Comparison of ENCODE assay signal across 1 cellular context in genomic region chr5:149551227-149552037, GRCh38.
TF ChIP-seq lines count a peak whose summit lies in the region.

TSS of gene CSNK1A1 (minus strand) at chr5:149551439. CDS start at chr5:149550964, 475 bp downstream.

TF ChIP-seq in HEK293, 187 proteins besides CTCF, POLR2A, EP300 and RAD21 (continued from another document):
- TF ChIP-seq ZBTB10 (tag by site-specific recombination; IDR thresholded peaks at IDR 0.05) (no peak), ZNF121 (tag by site-specific recombination; IDR thresholded peaks at IDR 0.05) (no peak), ZNF423 (tag by site-specific recombination; IDR thresholded peaks at IDR 0.05) (no peak), ZNF701 (tag by site-specific recombination; IDR thresholded peaks at IDR 0.05) (no peak), ZNF404 (tag by site-specific recombination; IDR thresholded peaks at IDR 0.05) (no peak), ZNF148 (tag by site-specific recombination; IDR thresholded peaks at IDR 0.05; ENCODE audit: borderline replicate concordance) (no peak), ZNF175 (tag by site-specific recombination; IDR thresholded peaks at IDR 0.05) (no peak), ZNF514 (tag by site-specific recombination; IDR thresholded peaks at IDR 0.05) (no peak), PRDM10 (tag by site-specific recombination; IDR thresholded peaks at IDR 0.05) (peak; percentile 92), KLF8 (tag by site-specific recombination; IDR thresholded peaks at IDR 0.05) (peak; percentile 54; the same call in 1 of the 2 replicates), EGR2 (tag by site-specific recombination; IDR thresholded peaks at IDR 0.05; ENCODE audit: low read depth) (peak; percentile 71), ZSCAN23 (tag by site-specific recombination; IDR thresholded peaks at IDR 0.05) (no peak), ZEB2 (tag by site-specific recombination; IDR thresholded peaks at IDR 0.05) (peak; percentile 100), GLIS1 (tag by site-specific recombination; IDR thresholded peaks at IDR 0.05) (peak; percentile 56), ZIC2 (tag by site-specific recombination; IDR thresholded peaks at IDR 0.05) (peak; percentile 61; the same call in 1 of the 2 replicates), ZNF211 (tag by site-specific recombination; IDR thresholded peaks at IDR 0.05; ENCODE audit: low read depth) (no peak), TRIM28 (IDR thresholded peaks at IDR 0.05; ENCODE audit: borderline replicate concordance, low read length) (no peak), ZNF146 (tag by site-specific recombination; IDR thresholded peaks at IDR 0.05) (no peak), ZNF692 (tag by site-specific recombination; IDR thresholded peaks at IDR 0.05) (peak; percentile 74), ZNF510 (tag by site-specific recombination; IDR thresholded peaks at IDR 0.05; ENCODE audit: insufficient replicate concordance) (no peak), ZXDB (tag by site-specific recombination; IDR thresholded peaks at IDR 0.05) (peak; percentile 76), GLIS2 (tag by site-specific recombination; IDR thresholded peaks at IDR 0.05) (peak; percentile 75; the same call in 1 of the 2 replicates), ZNF248 (tag by site-specific recombination; IDR thresholded peaks at IDR 0.05) (no peak), ZBTB7A (tag by site-specific recombination; IDR thresholded peaks at IDR 0.05; ENCODE audit: low read depth) (no peak), PRDM4 (tag by site-specific recombination; IDR thresholded peaks at IDR 0.05) (no peak), ZNF335 (tag by site-specific recombination; conservative IDR thresholded peaks at IDR 0.05) (peak; percentile 85), ZNF549 (tag by site-specific recombination; IDR thresholded peaks at IDR 0.05) (no peak), ZNF184 (tag by site-specific recombination; IDR thresholded peaks at IDR 0.05) (0 out of 2 replicates have a peak, but pooled peaks have one; percentile 70), ZNF548 (tag by site-specific recombination; IDR thresholded peaks at IDR 0.05) (no peak), ZSCAN18 (tag by site-specific recombination; IDR thresholded peaks at IDR 0.05) (no peak), ZFP41 (tag by site-specific recombination; IDR thresholded peaks at IDR 0.05; ENCODE audit: borderline replicate concordance) (no peak), HOXD13 (CRISPR knock-in tag; IDR thresholded peaks at IDR 0.05; ENCODE audit: borderline replicate concordance) (no peak), ZNF274 (IDR thresholded peaks at IDR 0.05; ENCODE audit: low read length) (no peak), ZNF274 (tag by site-specific recombination; IDR thresholded peaks at IDR 0.05; ENCODE audit: borderline replicate concordance) (no peak), ZNF473 (tag by site-specific recombination; IDR thresholded peaks at IDR 0.05) (no peak), ZNF169 (tag by site-specific recombination; IDR thresholded peaks at IDR 0.05) (no peak), ZNF391 (tag by site-specific recombination; IDR thresholded peaks at IDR 0.05; ENCODE audit: borderline replicate concordance, low read depth) (peak; percentile 54; the same call in 1 of the 2 replicates), MYNN (tag by site-specific recombination; IDR thresholded peaks at IDR 0.05; ENCODE audit: borderline replicate concordance) (no peak)
- TF ChIP-seq, protein P1, sequence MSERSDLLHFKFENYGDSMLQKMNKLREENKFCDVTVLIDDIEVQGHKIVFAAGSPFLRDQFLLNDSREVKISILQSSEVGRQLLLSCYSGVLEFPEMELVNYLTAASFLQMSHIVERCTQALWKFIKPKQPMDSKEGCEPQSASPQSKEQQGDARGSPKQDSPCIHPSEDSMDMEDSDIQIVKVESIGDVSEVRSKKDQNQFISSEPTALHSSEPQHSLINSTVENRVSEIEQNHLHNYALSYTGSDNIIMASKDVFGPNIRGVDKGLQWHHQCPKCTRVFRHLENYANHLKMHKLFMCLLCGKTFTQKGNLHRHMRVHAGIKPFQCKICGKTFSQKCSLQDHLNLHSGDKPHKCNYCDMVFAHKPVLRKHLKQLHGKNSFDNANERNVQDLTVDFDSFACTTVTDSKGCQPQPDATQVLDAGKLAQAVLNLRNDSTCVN (tag by site-specific recombination; optimal IDR thresholded peaks at IDR 0.05) = peak; percentile 74
- TF ChIP-seq, protein P2, sequence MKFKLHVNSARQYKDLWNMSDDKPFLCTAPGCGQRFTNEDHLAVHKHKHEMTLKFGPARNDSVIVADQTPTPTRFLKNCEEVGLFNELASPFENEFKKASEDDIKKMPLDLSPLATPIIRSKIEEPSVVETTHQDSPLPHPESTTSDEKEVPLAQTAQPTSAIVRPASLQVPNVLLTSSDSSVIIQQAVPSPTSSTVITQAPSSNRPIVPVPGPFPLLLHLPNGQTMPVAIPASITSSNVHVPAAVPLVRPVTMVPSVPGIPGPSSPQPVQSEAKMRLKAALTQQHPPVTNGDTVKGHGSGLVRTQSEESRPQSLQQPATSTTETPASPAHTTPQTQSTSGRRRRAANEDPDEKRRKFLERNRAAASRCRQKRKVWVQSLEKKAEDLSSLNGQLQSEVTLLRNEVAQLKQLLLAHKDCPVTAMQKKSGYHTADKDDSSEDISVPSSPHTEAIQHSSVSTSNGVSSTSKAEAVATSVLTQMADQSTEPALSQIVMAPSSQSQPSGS (tag by site-specific recombination; IDR thresholded peaks at IDR 0.05; ENCODE audit: low read depth) = no peak
- TF ChIP-seq, protein P3, sequence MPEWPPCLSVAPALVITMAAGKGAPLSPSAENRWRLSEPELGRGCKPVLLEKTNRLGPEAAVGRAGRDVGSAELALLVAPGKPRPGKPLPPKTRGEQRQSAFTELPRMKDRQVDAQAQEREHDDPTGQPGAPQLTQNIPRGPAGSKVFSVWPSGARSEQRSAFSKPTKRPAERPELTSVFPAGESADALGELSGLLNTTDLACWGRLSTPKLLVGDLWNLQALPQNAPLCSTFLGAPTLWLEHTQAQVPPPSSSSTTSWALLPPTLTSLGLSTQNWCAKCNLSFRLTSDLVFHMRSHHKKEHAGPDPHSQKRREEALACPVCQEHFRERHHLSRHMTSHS (tag by site-specific recombination; IDR thresholded peaks at IDR 0.05) = no peak
- TF ChIP-seq, protein P4, sequence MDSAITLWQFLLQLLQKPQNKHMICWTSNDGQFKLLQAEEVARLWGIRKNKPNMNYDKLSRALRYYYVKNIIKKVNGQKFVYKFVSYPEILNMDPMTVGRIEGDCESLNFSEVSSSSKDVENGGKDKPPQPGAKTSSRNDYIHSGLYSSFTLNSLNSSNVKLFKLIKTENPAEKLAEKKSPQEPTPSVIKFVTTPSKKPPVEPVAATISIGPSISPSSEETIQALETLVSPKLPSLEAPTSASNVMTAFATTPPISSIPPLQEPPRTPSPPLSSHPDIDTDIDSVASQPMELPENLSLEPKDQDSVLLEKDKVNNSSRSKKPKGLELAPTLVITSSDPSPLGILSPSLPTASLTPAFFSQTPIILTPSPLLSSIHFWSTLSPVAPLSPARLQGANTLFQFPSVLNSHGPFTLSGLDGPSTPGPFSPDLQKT (IDR thresholded peaks at IDR 0.05; ENCODE audit: borderline replicate concordance, low read depth, low read length) = peak; percentile 80; the same call in 1 of the 2 replicates
